ENCODE assay signal across 8 cellular contexts in genomic region chr4:70601422-70602039, GRCh38. TPM values are rescaled to one million over a fixed set of nuclear protein-coding genes. Genes with fewer than 3 reads are reported as not detected.
DNase-seq lines count a peak whose midpoint lies in the region; ATAC-seq and TF ChIP-seq lines count a peak whose summit lies in the region.

No MANE protein-coding gene starts in this region.

- H3K27ac ChIP-seq in esophagus squamous epithelium (no peak overlapping the region), neutrophil (no peak overlapping the region), thyroid gland (no peak overlapping the region)

- TF ChIP-seq CTCF in esophagus squamous epithelium (IDR thresholded peaks at IDR 0.05), result peak; percentile 40 to 74 (median 65)
- peak; percentile 25 for TF ChIP-seq CTCF in neutrophil (IDR thresholded peaks at IDR 0.05)
- peak in 4 of 6 experiments; percentile 21 to 53 (median 46) for TF ChIP-seq CTCF in thyroid gland (IDR thresholded peaks at IDR 0.05)

- H3K27me3 ChIP-seq in esophagus squamous epithelium (no peaks in the 10 kb centered on the region), neutrophil (no peaks in the 10 kb centered on the region), thyroid gland (no peaks in the 10 kb centered on the region)

- ATAC-seq in GM21717 (IDR thresholded peaks at IDR 0.05; ENCODE audit: unreplicated experiment), result peak; percentile 94

- H3K4me1 ChIP-seq in esophagus squamous epithelium (no peaks in the 10 kb centered on the region), neutrophil (ENCODE audit: control insufficient read depth in 1 of 2, insufficient read depth in 1 of 2, low read depth in 1 of 2, low read length in 1 of 2) (no peaks in the 10 kb centered on the region), thyroid gland (no peaks in the 10 kb centered on the region)

- H3K4me3 ChIP-seq in esophagus squamous epithelium, result no peak overlapping the region
- H3K4me3 ChIP-seq in neutrophil (ENCODE audit: low read depth in 1 of 2, low read length in 1 of 2), result no peak overlapping the region
- no peak overlapping the region for H3K4me3 ChIP-seq in thyroid gland (replicated peaks in 1 of 3)

- 28 to 29% methylated on average over 5 of the region's 5 CpGs for WGBS in esophagus squamous epithelium, 2 donors
- WGBS in thyroid gland, 2 donors, result 37 to 42% methylated on average over 5 of the region's 5 CpGs

- H3K36me3 ChIP-seq in esophagus squamous epithelium, result no peaks in the 10 kb centered on the region
- no peaks in the 10 kb centered on the region for H3K36me3 ChIP-seq in neutrophil
- H3K36me3 ChIP-seq in thyroid gland, result no peaks in the 10 kb centered on the region

- H3K9me3 ChIP-seq in esophagus squamous epithelium (no peaks in the 10 kb centered on the region), neutrophil (no peaks in the 10 kb centered on the region), thyroid gland (no peaks in the 10 kb centered on the region)

- intact Hi-C loops in esophagus squamous epithelium (cut with DNase I), result no loop called here
- intact Hi-C loops in thyroid gland (cut with DNase I), result no loop called here

- DNase-seq in EL (peak; percentile 66), HuH-7 (ENCODE audit: low spot score) (peak; percentile 16), NOMO-1 treated with DMSO at 0.1 percent for 48 hours (lab: John Stamatoyannopoulos, UW; ENCODE audit: unreplicated experiment) (peak; percentile 65), esophagus squamous epithelium (lab: John Stamatoyannopoulos, UW) (no peak), thyroid gland (peak; percentile 23 to 36)
- peak; percentile 55 for DNase-seq in activated CD8-positive, alpha-beta memory T cell treated with anti-CD3 and anti-CD28 coated beads, Interleukin-2, amount 50 U/mL, for 4 hours

- no peak for TF ChIP-seq POLR2A in esophagus squamous epithelium (IDR thresholded peaks at IDR 0.05)
- no peak for TF ChIP-seq POLR2A in thyroid gland (IDR thresholded peaks at IDR 0.05)

RNA-seq across cellular contexts. Expression of gene AMBN, which starts 9.5 kb away (rescaled TPM):
- total RNA-seq in esophagus squamous epithelium (not detected), thyroid gland (not detected)

RNA-seq across cellular contexts. Expression of gene ENAM, which starts 27.0 kb away (rescaled TPM):
- total RNA-seq in esophagus squamous epithelium (not detected), thyroid gland (under 1 TPM in 2 of 4 donors, not detected in 2; under 0.01 to 0.10 TPM)
